ENCODE assay signal across 22 cellular contexts in the genomic region with DNA sequence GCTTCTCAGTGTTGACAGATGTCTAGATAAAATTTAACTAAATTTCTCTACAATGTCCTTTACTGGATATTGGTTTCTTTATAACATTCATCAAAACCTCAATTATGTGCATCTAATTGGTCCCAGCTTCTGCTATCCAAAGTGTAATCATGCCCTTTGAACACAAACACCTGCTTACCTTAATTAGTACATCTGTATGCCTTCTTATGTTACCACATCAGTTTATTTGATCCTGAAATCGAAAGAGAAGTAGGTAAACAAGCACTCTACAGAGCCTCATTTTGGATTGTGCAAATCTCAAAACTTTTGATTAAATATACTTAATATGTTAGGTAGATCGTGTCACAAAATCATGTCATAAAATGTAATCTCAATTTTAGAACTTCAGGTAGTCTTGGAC. TPM values are rescaled to one million over a fixed set of nuclear protein-coding genes. Genes with fewer than 3 reads are reported as not detected.
DNase-seq lines count a peak whose midpoint lies in the region; ATAC-seq and TF ChIP-seq lines count a peak whose summit lies in the region.
"Had no signal": no experiment of that assay in that cellular context is flagged by ENCODE, and none has a peak within 500 bp of the region (broad histone marks: within the 10 kb centered on the region; RNA-seq: fewer than 3 reads in every experiment).

No MANE protein-coding gene starts in this region.

- DNase-seq in CD4-positive, alpha-beta memory T cell, result no peak
- DNase-seq in NCI-H2171 (lab: John Stamatoyannopoulos, UW) (peak; percentile 75), T-helper 17 cell (no peak), hippocampal formation (lab: John Stamatoyannopoulos, UW) (no peak), C1 segment of cervical spinal cord (lab: John Stamatoyannopoulos, UW) (no peak)
- DNase-seq: activated CD8-positive, alpha-beta memory T cell treated with anti-CD3 and anti-CD28 coated beads for 24 hours; activated naive CD8-positive, alpha-beta T cell treated with anti-CD3 and anti-CD28 coated beads, Interleukin-2, amount 10 ng/mL, durations not matched to agents 7 days and 5 days; activated T-cell treated with anti-CD3 and anti-CD28 coated beads, Interleukin-2, amount 50 U/mL, for 4 hours; DMS79 treated with DMSO at 0.1 percent for 48 hours; left ventricle myocardium superior; MV-4-11; NCI-H345; RPMI8226; stimulated activated CD4-positive, alpha-beta T cell treated with anti-CD3 and anti-CD28 coated beads, Interleukin-4, amount 100 ng/mL, for 4 hours; stomach; transverse colon had no signal

- H3K27ac ChIP-seq in CD4-positive, alpha-beta memory T cell (ENCODE audit: low read depth, low read length), result no peak overlapping the region
- H3K27ac ChIP-seq in HEK293 (ENCODE audit: extremely low read depth, low read depth, low read length), result no peak overlapping the region
- H3K27ac ChIP-seq: SK-N-MC, stomach, transverse colon had no signal

- H3K27me3 Mint-ChIP-seq in CD4-positive, alpha-beta memory T cell, result no peaks in the 10 kb centered on the region
- H3K27me3 Mint-ChIP-seq in T-helper 17 cell, result no peaks in the 10 kb centered on the region
- H3K27me3 Mint-ChIP-seq: activated naive CD8-positive, alpha-beta T cell treated with anti-CD3 and anti-CD28 coated beads, Interleukin-2, amount 10 ng/mL, durations not matched to agents 7 days and 5 days had no signal

- intact Hi-C loops in CD4-positive, alpha-beta memory T cell (cut with micrococcal nuclease), result loop anchor here (2.0 kb wide), 1 partner anchor 17 kb away; no protein-coding TSS in a partner anchor

- H3K27ac Mint-ChIP-seq in CD4-positive, alpha-beta memory T cell, result peak overlapping the region in 4 of 7 donors; percentile 31 to 79 (median 54)
- H3K27ac Mint-ChIP-seq in T-helper 17 cell, result peak overlapping the region; percentile 81
- H3K27ac Mint-ChIP-seq: activated naive CD8-positive, alpha-beta T cell treated with anti-CD3 and anti-CD28 coated beads, Interleukin-2, amount 10 ng/mL, durations not matched to agents 7 days and 5 days had no signal

- H3K36me3 ChIP-seq in CD4-positive, alpha-beta memory T cell (ENCODE audit: insufficient read depth, low read length), result no peaks in the 10 kb centered on the region
- H3K36me3 ChIP-seq in HEK293 (ENCODE audit: control insufficient read depth in 2 of 2, insufficient read depth in 1 of 2, low read length in 2 of 2), result no peaks in the 10 kb centered on the region
- H3K36me3 ChIP-seq: stomach, transverse colon had no signal

- CTCF ChIA-PET in CD4-positive, alpha-beta memory T cell (lab: Charles Lee; ENCODE audit: partially characterized antibody), result no interaction called here
- CTCF ChIA-PET in HEK293 (lab: Yijun Ruan, JAX), result no interaction called here

- H3K36me3 Mint-ChIP-seq in CD4-positive, alpha-beta memory T cell, result peaks cover 5 to 31% of the 10 kb centered on the region in 2 donors
- H3K36me3 Mint-ChIP-seq in T-helper 17 cell (ENCODE audit: low read depth), result peaks cover 4% of the 10 kb centered on the region

- no peaks in the 10 kb centered on the region for H3K27me3 ChIP-seq in CD4-positive, alpha-beta memory T cell (ENCODE audit: insufficient read depth, low read length)
- H3K27me3 ChIP-seq: stomach, transverse colon had no signal

- peaks cover 55 to 92% (median 75%) of the 10 kb centered on the region in 4 donors for H3K4me1 Mint-ChIP-seq in CD4-positive, alpha-beta memory T cell
- H3K4me1 Mint-ChIP-seq in T-helper 17 cell, result peaks cover 54% of the 10 kb centered on the region

- H3K4me3 Mint-ChIP-seq in CD4-positive, alpha-beta memory T cell, result peak overlapping the region in 3 of 8 donors; percentile 12 to 50 (median 33)
- no peak overlapping the region for H3K4me3 Mint-ChIP-seq in T-helper 17 cell
- H3K4me3 Mint-ChIP-seq: activated naive CD8-positive, alpha-beta T cell treated with anti-CD3 and anti-CD28 coated beads, Interleukin-2, amount 10 ng/mL, durations not matched to agents 7 days and 5 days; activated T-cell treated with anti-CD3 and anti-CD28 coated beads, Interleukin-2, amount 50 U/mL, for 4 hours; CD14-positive monocyte had no signal

- H3K9me3 Mint-ChIP-seq in CD4-positive, alpha-beta memory T cell, result no peaks in the 10 kb centered on the region
- H3K9me3 Mint-ChIP-seq: activated naive CD8-positive, alpha-beta T cell treated with anti-CD3 and anti-CD28 coated beads, Interleukin-2, amount 10 ng/mL, durations not matched to agents 7 days and 5 days; activated T-cell treated with anti-CD3 and anti-CD28 coated beads, Interleukin-2, amount 50 U/mL, for 4 hours; CD14-positive monocyte had no signal

- H3K9me3 ChIP-seq in CD4-positive, alpha-beta memory T cell (ENCODE audit: control insufficient read depth in 1 of 2, low read length in 2 of 2), result no peaks in the 10 kb centered on the region
- no peaks in the 10 kb centered on the region for H3K9me3 ChIP-seq in HEK293 (ENCODE audit: control insufficient read depth, insufficient read depth, low read depth, low read length)
- no peaks in the 10 kb centered on the region for H3K9me3 ChIP-seq in T-helper 17 cell (ENCODE audit: control insufficient read depth, low read length, poor library complexity, severe bottlenecking)
- H3K9me3 ChIP-seq: stomach, transverse colon had no signal

- no peak for TF ChIP-seq CTCF in HEK293 (tag by site-specific recombination; IDR thresholded peaks at IDR 0.05)

- H3K4me1 ChIP-seq in CD4-positive, alpha-beta memory T cell (ENCODE audit: insufficient read depth, low read length), result peaks cover 90% of the 10 kb centered on the region
- H3K4me1 ChIP-seq in HEK293 (ENCODE audit: control insufficient read depth, insufficient read depth, low read length), result no peaks in the 10 kb centered on the region

- ATAC-seq in T-helper 17 cell, result peak; percentile 66
- ATAC-seq in GM21737 (IDR thresholded peaks at IDR 0.05; ENCODE audit: unreplicated experiment), result no peak
- no peak for ATAC-seq in HG02759 (IDR thresholded peaks at IDR 0.05; ENCODE audit: unreplicated experiment)
- ATAC-seq: activated CD4-positive, CD25-positive, alpha-beta regulatory T cell treated with anti-CD3 and anti-CD28 coated beads, Interleukin-2, amount 50 U/mL, for 24 hours; activated T-cell treated with anti-CD3 and anti-CD28 coated beads, Interleukin-2, amount 50 U/mL, for 4 hours; left ventricle myocardium superior had no signal

- H3K4me3 ChIP-seq in CD4-positive, alpha-beta memory T cell (ENCODE audit: low read length in 2 of 2), result no peak overlapping the region
- H3K4me3 ChIP-seq in HEK293 (ENCODE audit: low read depth, low read length), result no peak overlapping the region
- H3K4me3 ChIP-seq: SK-N-MC, stomach, transverse colon had no signal

- POLR2A ChIA-PET in CD4-positive, alpha-beta memory T cell (lab: Charles Lee; ENCODE audit: partially characterized antibody), result no interaction called here
- POLR2A ChIA-PET in HEK293 (lab: Yijun Ruan, JAX), result no interaction called here

TF ChIP-seq in HEK293, 187 proteins besides CTCF, POLR2A, EP300 and RAD21:
- TF ChIP-seq, protein P1, sequence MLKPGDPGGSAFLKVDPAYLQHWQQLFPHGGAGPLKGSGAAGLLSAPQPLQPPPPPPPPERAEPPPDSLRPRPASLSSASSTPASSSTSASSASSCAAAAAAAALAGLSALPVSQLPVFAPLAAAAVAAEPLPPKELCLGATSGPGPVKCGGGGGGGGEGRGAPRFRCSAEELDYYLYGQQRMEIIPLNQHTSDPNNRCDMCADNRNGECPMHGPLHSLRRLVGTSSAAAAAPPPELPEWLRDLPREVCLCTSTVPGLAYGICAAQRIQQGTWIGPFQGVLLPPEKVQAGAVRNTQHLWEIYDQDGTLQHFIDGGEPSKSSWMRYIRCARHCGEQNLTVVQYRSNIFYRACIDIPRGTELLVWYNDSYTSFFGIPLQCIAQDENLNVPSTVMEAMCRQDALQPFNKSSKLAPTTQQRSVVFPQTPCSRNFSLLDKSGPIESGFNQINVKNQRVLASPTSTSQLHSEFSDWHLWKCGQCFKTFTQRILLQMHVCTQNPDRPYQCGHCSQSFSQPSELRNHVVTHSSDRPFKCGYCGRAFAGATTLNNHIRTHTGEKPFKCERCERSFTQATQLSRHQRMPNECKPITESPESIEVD (tag by site-specific recombination; IDR thresholded peaks at IDR 0.05), result 0 out of 2 replicates have a peak, but pooled peaks have one; percentile 17
- no peak for TF ChIP-seq ZNF174 (tag by site-specific recombination; IDR thresholded peaks at IDR 0.05)

RNA-seq across cellular contexts. Expression of a gene that starts 36.5 kb away (rescaled TPM):
- 100 to 1,000 TPM; 108 to 116 TPM for total RNA-seq in CD4-positive, alpha-beta memory T cell
- 10 to 100 TPM; 27.0 to 28.9 TPM for polyA plus RNA-seq in CD4-positive, alpha-beta memory T cell
- total RNA-seq in T-helper 17 cell, result 100 to 1,000 TPM; 192 to 199 TPM

RNA-seq across cellular contexts. Expression of a gene that starts 46.1 kb away (rescaled TPM):
- 10 to 100 TPM in 1 of 2 experiments, 1 to 10 TPM in 1; 6.8 to 10.0 TPM for total RNA-seq in CD4-positive, alpha-beta memory T cell
- 1 to 10 TPM in 1 of 2 donors, not detected in 1; 2.2 TPM for polyA plus RNA-seq in CD4-positive, alpha-beta memory T cell
- 10 to 100 TPM in 1 of 2 donors, 1 to 10 TPM in 1; 9.0 to 11.4 TPM for total RNA-seq in T-helper 17 cell
- polyA plus RNA-seq: stomach had no signal
